ENCODE assay signal across 8 cellular contexts in the genomic region with DNA sequence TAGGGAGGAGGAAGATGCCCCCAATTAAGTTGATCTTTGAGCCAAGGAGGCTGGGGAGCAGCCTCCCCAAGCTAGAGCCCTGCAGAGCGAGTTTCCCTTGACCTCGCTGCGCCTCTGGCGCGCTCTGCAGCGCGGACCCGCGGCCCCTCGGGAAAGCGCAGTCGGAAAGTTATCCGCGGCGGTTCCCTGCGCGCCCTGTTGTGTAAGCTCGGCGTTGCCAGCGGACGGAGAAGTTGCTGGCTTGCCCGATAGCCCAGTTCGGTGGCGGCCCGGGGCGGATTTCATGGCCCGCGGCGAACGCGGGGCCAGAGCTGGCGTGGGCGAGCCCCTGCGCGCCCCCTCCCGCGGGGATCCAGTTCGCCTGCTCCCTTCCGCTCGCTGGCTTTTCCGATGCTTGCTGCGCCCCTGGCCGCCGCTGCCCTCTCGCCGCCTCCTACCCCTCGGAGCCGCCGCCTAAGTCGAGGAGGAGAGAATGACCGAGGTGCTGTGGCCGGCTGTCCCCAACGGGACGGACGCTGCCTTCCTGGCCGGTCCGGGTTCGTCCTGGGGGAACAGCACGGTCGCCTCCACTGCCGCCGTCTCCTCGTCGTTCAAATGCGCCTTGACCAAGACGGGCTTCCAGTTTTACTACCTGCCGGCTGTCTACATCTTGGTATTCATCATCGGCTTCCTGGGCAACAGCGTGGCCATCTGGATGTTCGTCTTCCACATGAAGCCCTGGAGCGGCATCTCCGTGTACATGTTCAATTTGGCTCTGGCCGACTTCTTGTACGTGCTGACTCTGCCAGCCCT. TPM values are rescaled to one million over a fixed set of nuclear protein-coding genes. Genes with fewer than 3 reads are reported as not detected.
DNase-seq lines count a peak whose midpoint lies in the region; ATAC-seq, FAIRE-seq and TF ChIP-seq lines count a peak whose summit lies in the region.

No MANE protein-coding gene starts in this region.

- H3K27me3 ChIP-seq in astrocyte (ENCODE audit: insufficient read depth, low read length), result peaks cover 14% of the 10 kb centered on the region

- H3K36me3 Mint-ChIP-seq in astrocyte (ENCODE audit: low read depth, unreplicated experiment), result no peaks in the 10 kb centered on the region

- no peaks in the 10 kb centered on the region for H3K9me3 Mint-ChIP-seq in astrocyte (ENCODE audit: unreplicated experiment)

- ATAC-seq in GM18502 (IDR thresholded peaks at IDR 0.05; ENCODE audit: poor library complexity, unreplicated experiment), result peak; percentile 66
- peak; percentile 49 for ATAC-seq in HG02885 (IDR thresholded peaks at IDR 0.05; ENCODE audit: poor library complexity, unreplicated experiment)
- ATAC-seq in sciatic nerve, result peak; percentile 80

- peaks cover 9% of the 10 kb centered on the region for H3K27me3 Mint-ChIP-seq in astrocyte (ENCODE audit: low read depth, unreplicated experiment)

- peak overlapping the region; percentile 79 for H3K4me3 ChIP-seq in astrocyte (ENCODE audit: insufficient read depth, low read depth, low read length)

- FAIRE-seq in astrocyte (lab: Jason Lieb, UNC), result no peak

- H2AFZ ChIP-seq in astrocyte (ENCODE audit: low read depth, low read length), result peak overlapping the region; percentile 97

- H3K4me1 ChIP-seq in astrocyte (ENCODE audit: insufficient read depth, low read length), result peaks cover 3% of the 10 kb centered on the region

- no peaks in the 10 kb centered on the region for H3K79me2 ChIP-seq in astrocyte (ENCODE audit: insufficient read depth, low read length)

- H3K4me1 Mint-ChIP-seq in astrocyte (ENCODE audit: low read depth, unreplicated experiment), result no peaks in the 10 kb centered on the region

- DNase-seq in AG09319 (ENCODE audit: extremely low read depth, low read depth) (no peak), NCI-H69 (lab: John Stamatoyannopoulos, UW) (peak; percentile 56), astrocyte (ENCODE audit: low read depth) (peak; percentile 54), iPS DF 19.7 (ENCODE audit: low read depth, low spot score) (peak; percentile 25), sciatic nerve (ENCODE audit: low spot score) (peak; percentile 81), NCI-H2107 (lab: John Stamatoyannopoulos, UW) (no peak)

- TF ChIP-seq CTCF in AG09319 (IDR thresholded peaks at IDR 0.05; ENCODE audit: low read depth, low read length) (peak; percentile 42), astrocyte (IDR thresholded peaks at IDR 0.05; ENCODE audit: insufficient read depth, low read depth, low read length) (no peak)

- H3K4me2 ChIP-seq in astrocyte (ENCODE audit: low read length), result peak overlapping the region; percentile 97

- peak overlapping the region; percentile 94 for H3K4me3 Mint-ChIP-seq in astrocyte (ENCODE audit: unreplicated experiment)

- no peak overlapping the region for H3K27ac Mint-ChIP-seq in astrocyte (ENCODE audit: unreplicated experiment)

- H3K9me3 ChIP-seq in astrocyte (ENCODE audit: insufficient read depth, low read depth, low read length), result no peaks in the 10 kb centered on the region

- H3K36me3 ChIP-seq in astrocyte (ENCODE audit: insufficient read depth, low read length), result no peaks in the 10 kb centered on the region

- intact Hi-C loops in sciatic nerve (cut with DNase I), result no loop called here

- no peaks in the 10 kb centered on the region for H4K20me1 ChIP-seq in astrocyte (ENCODE audit: insufficient read depth, low read length)

- H3K27ac ChIP-seq in astrocyte (ENCODE audit: low read depth, low read length), result no peak overlapping the region

- peak overlapping the region; percentile 63 for H3K9ac ChIP-seq in astrocyte (ENCODE audit: low read length)

RNA-seq across cellular contexts. Expression of a gene that starts 0.6 kb away (rescaled TPM):
- total RNA-seq in astrocyte (1.1 and 1.4 TPM in 2 replicates), sciatic nerve (8.6 TPM)

Comparison
In these comparisons a context has a peak if more than half of its experiments do, and no peak if none do; other contexts are left out.
1. DNase-seq: peak in NCI-H69 (single experiment), astrocyte (single experiment), iPS DF 19.7 (single experiment) and sciatic nerve (single experiment); none in AG09319 (single experiment) and NCI-H2107 (single experiment).
2. Peak in every context shown above with its lines, with median percentiles within 50 percentile points of each other: ATAC-seq.